Comparison of ENCODE assay signal across 23 cellular contexts in the genomic region with DNA sequence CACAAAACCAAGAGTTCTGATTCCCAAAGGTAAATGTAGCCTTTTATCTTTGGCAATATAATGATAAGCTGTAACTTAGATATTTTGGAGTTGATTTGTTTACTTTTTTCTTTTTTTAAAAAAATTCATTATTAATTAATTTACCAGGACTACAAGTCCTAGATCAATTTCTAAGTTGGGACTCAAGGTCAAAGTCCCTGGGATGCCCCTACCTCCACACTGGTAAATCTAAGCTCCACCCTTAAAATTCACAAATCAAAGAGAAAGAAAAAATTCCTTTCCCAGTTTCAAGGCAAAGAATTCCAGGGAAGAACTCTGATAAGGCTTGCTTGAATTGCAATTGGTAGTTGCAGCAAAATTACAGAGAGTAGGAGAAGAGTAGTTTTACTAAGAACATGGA.
DNase-seq lines count a peak whose midpoint lies in the region; ATAC-seq, FAIRE-seq and TF ChIP-seq lines count a peak whose summit lies in the region.
"Had no signal": no experiment of that assay in that cellular context is flagged by ENCODE, and none has a peak within 500 bp of the region (broad histone marks: within the 10 kb centered on the region; RNA-seq: fewer than 3 reads in every experiment).

No MANE protein-coding gene starts in this region.

- intact Hi-C loops in IMR-90 (cut with micrococcal nuclease) = no loop called here

- H4K20me1 ChIP-seq in IMR-90 (ENCODE audit: insufficient read depth, low read length) (no peaks in the 10 kb centered on the region), astrocyte (ENCODE audit: insufficient read depth, low read length) (no peaks in the 10 kb centered on the region)

- no peak overlapping the region for H3K4ac ChIP-seq in IMR-90 (ENCODE audit: low read depth, low read length)
- H3K4ac ChIP-seq in mesenchymal stem cell (ENCODE audit: low read depth in 1 of 2, low read length in 2 of 2) = no peak overlapping the region

- H3K4me3 ChIP-seq in IMR-90 (ENCODE audit: insufficient read depth, low read depth, low read length) (no peak overlapping the region), astrocyte (ENCODE audit: insufficient read depth, low read depth, low read length) (no peak overlapping the region), mesenchymal stem cell (ENCODE audit: insufficient read depth in 1 of 2, low read depth in 1 of 2, low read length in 2 of 2) (no peak overlapping the region), suprapubic skin (no peak overlapping the region)
- H3K4me3 ChIP-seq: GM12878, GM23338, K562 had no signal

- no peak overlapping the region for H2AK5ac ChIP-seq in IMR-90 (ENCODE audit: low read depth, low read length)
- H2AK5ac ChIP-seq in mesenchymal stem cell (ENCODE audit: low read length, severe bottlenecking) = no peak overlapping the region

- peak overlapping the region; percentile 12; the same call in 1 of the 2 replicates for H2BK120ac ChIP-seq in IMR-90 (ENCODE audit: low read depth, low read length)
- no peak overlapping the region for H2BK120ac ChIP-seq in mesenchymal stem cell (ENCODE audit: low read depth, low read length)

- peak overlapping the region; percentile 95 for H2BK5ac ChIP-seq in IMR-90 (ENCODE audit: low read depth, low read length, poor library complexity, severe bottlenecking)
- H2BK5ac ChIP-seq in mesenchymal stem cell (ENCODE audit: low read depth, low read length, poor library complexity, severe bottlenecking) = no peak overlapping the region

- no peak for TF ChIP-seq EP300 in suprapubic skin (IDR thresholded peaks at IDR 0.05)

- no peak overlapping the region for H4K5ac ChIP-seq in IMR-90 (ENCODE audit: low read depth, low read length)

- H3K79me1 ChIP-seq in IMR-90 (ENCODE audit: low read depth in 1 of 2, low read length in 2 of 2) = no peaks in the 10 kb centered on the region
- H3K79me1 ChIP-seq in mesenchymal stem cell (replicated peaks; ENCODE audit: low read length, poor library complexity, severe bottlenecking) = no peaks in the 10 kb centered on the region

- no TSS peak for BruUV-seq in IMR-90 (replicated peaks; lab: Mats Ljungman, UMichigan)

- H3K9me3 ChIP-seq in IMR-90 (ENCODE audit: control insufficient read depth, insufficient read depth, low read length) (no peaks in the 10 kb centered on the region), astrocyte (ENCODE audit: insufficient read depth, low read depth, low read length) (no peaks in the 10 kb centered on the region), mesenchymal stem cell (ENCODE audit: control insufficient read depth, low read length) (no peaks in the 10 kb centered on the region), suprapubic skin (no peaks in the 10 kb centered on the region)
- H3K9me3 ChIP-seq: BE2C had no signal

- H3K4me1 ChIP-seq in IMR-90 (ENCODE audit: control insufficient read depth, insufficient read depth, low read length) (peaks cover 3% of the 10 kb centered on the region; the same call in 1 of the 2 replicates), astrocyte (ENCODE audit: insufficient read depth, low read length) (peaks cover 15% of the 10 kb centered on the region), mesenchymal stem cell (ENCODE audit: control insufficient read depth, insufficient read depth, low read depth, low read length) (no peaks in the 10 kb centered on the region), suprapubic skin (no peaks in the 10 kb centered on the region)
- H3K4me1 ChIP-seq: BE2C had no signal

- TF ChIP-seq CTCF in IMR-90 (conservative IDR thresholded peaks at IDR 0.05; ENCODE audit: low read depth, low read length) = no peak
- no peak for TF ChIP-seq CTCF in astrocyte (IDR thresholded peaks at IDR 0.05; ENCODE audit: insufficient read depth, low read depth, low read length)
- TF ChIP-seq CTCF in suprapubic skin (IDR thresholded peaks at IDR 0.05) = no peak

- TF ChIP-seq RAD21 in IMR-90 (IDR thresholded peaks at IDR 0.05; ENCODE audit: low read length) = no peak

- H3K36me3 Mint-ChIP-seq in astrocyte (ENCODE audit: low read depth, unreplicated experiment) = peaks cover 11% of the 10 kb centered on the region
- H3K36me3 Mint-ChIP-seq: CD8-positive, alpha-beta memory T cell had no signal

- POLR2A ChIA-PET in IMR-90 (lab: Charles Lee; ENCODE audit: unreplicated experiment) = no interaction called here

- 0 out of 3 replicates have a peak overlapping the region, but pooled peaks have one; percentile 34 for H2BK15ac ChIP-seq in IMR-90 (ENCODE audit: low read depth, low read length)
- no peak overlapping the region for H2BK15ac ChIP-seq in mesenchymal stem cell (ENCODE audit: low read depth, poor library complexity, severe bottlenecking)

- no peaks in the 10 kb centered on the region for H3K27me3 ChIP-seq in IMR-90 (ENCODE audit: control insufficient read depth, insufficient read depth, low read length)
- no peaks in the 10 kb centered on the region for H3K27me3 ChIP-seq in astrocyte (ENCODE audit: insufficient read depth, low read length)
- H3K27me3 ChIP-seq in mesenchymal stem cell (ENCODE audit: control insufficient read depth in 1 of 2, insufficient read depth in 1 of 2, low read length in 2 of 2) = no peaks in the 10 kb centered on the region
- no peaks in the 10 kb centered on the region for H3K27me3 ChIP-seq in suprapubic skin
- H3K27me3 ChIP-seq: BE2C had no signal

- no peak overlapping the region for H3K4me3 Mint-ChIP-seq in astrocyte (ENCODE audit: unreplicated experiment)
- H3K4me3 Mint-ChIP-seq: CD4-positive, CD25-positive, alpha-beta regulatory T cell; CD8-positive, alpha-beta memory T cell; GM23338 had no signal

- peak overlapping the region; percentile 75 for H3K27ac Mint-ChIP-seq in astrocyte (ENCODE audit: unreplicated experiment)
- H3K27ac Mint-ChIP-seq: CD4-positive, CD25-positive, alpha-beta regulatory T cell; CD8-positive, alpha-beta memory T cell; GM23338 had no signal

- no peak overlapping the region for H3K14ac ChIP-seq in IMR-90 (replicated peaks; ENCODE audit: low read depth, low read length)
- no peak overlapping the region for H3K14ac ChIP-seq in mesenchymal stem cell (ENCODE audit: low read length in 2 of 2)

- peaks cover 1% of the 10 kb centered on the region for H3K9me3 Mint-ChIP-seq in astrocyte (ENCODE audit: unreplicated experiment)
- H3K9me3 Mint-ChIP-seq: CD8-positive, alpha-beta memory T cell had no signal

- no peak overlapping the region for H2BK12ac ChIP-seq in mesenchymal stem cell (ENCODE audit: low read length in 2 of 2)

- H3K27ac ChIP-seq in IMR-90 (ENCODE audit: insufficient read depth, low read length) (no peak overlapping the region), astrocyte (ENCODE audit: low read depth, low read length) (no peak overlapping the region), mesenchymal stem cell (ENCODE audit: low read length, poor library complexity, severe bottlenecking) (no peak overlapping the region), suprapubic skin (no peak overlapping the region)

- TF ChIP-seq POLR2A in IMR-90 (IDR thresholded peaks at IDR 0.05; ENCODE audit: low read depth, low read length) = no peak
- TF ChIP-seq POLR2A in suprapubic skin (IDR thresholded peaks at IDR 0.05) = no peak

- ATAC-seq in IMR-90 (ENCODE audit: low read depth) (no peak), HG03520 (IDR thresholded peaks at IDR 0.05; ENCODE audit: unreplicated experiment) (no peak)
- ATAC-seq: GM12878, GM23338, K562 had no signal

- H3K36me3 ChIP-seq in IMR-90 (ENCODE audit: control insufficient read depth, insufficient read depth, low read length) = no peaks in the 10 kb centered on the region
- no peaks in the 10 kb centered on the region for H3K36me3 ChIP-seq in astrocyte (ENCODE audit: insufficient read depth, low read length)
- no peaks in the 10 kb centered on the region for H3K36me3 ChIP-seq in mesenchymal stem cell (ENCODE audit: control insufficient read depth in 1 of 2, insufficient read depth in 2 of 2, low read depth in 1 of 2, low read length in 2 of 2)
- H3K36me3 ChIP-seq in suprapubic skin = no peaks in the 10 kb centered on the region
- H3K36me3 ChIP-seq: BE2C had no signal

- no peak overlapping the region for H3K56ac ChIP-seq in IMR-90 (ENCODE audit: extremely low read depth, insufficient read depth, low read length)

- H3K4me1 Mint-ChIP-seq in astrocyte (ENCODE audit: low read depth, unreplicated experiment) = peaks cover 43% of the 10 kb centered on the region
- H3K4me1 Mint-ChIP-seq: CD4-positive, CD25-positive, alpha-beta regulatory T cell; CD8-positive, alpha-beta memory T cell had no signal

- no peaks in the 10 kb centered on the region for H3K9me1 ChIP-seq in IMR-90 (ENCODE audit: insufficient read depth, low read length)

- H2BK20ac ChIP-seq in IMR-90 (ENCODE audit: low read depth, low read length) = no peak overlapping the region; the same call in 1 of the 2 replicates

- H4K8ac ChIP-seq in IMR-90 (ENCODE audit: low read depth in 2 of 2, low read length in 2 of 2) (peak overlapping the region in 1 of 2 experiments; percentile 4; a peak in 2 of 4 replicates), mesenchymal stem cell (ENCODE audit: low read length) (no peak overlapping the region)

- H3K23ac ChIP-seq in IMR-90 (ENCODE audit: low read depth, low read length) (no peak overlapping the region), mesenchymal stem cell (ENCODE audit: low read length in 2 of 2) (no peak overlapping the region)

- H2AFZ ChIP-seq in IMR-90 (replicated peaks; ENCODE audit: low read length, poor library complexity) (no peak overlapping the region), astrocyte (ENCODE audit: low read depth, low read length) (no peak overlapping the region), mesenchymal stem cell (ENCODE audit: low read depth, low read length) (no peak overlapping the region)
- H2AFZ ChIP-seq: GM23338 had no signal

- H3K18ac ChIP-seq in IMR-90 (ENCODE audit: low read depth, low read length) (no peak overlapping the region), mesenchymal stem cell (ENCODE audit: low read depth in 1 of 2, low read length in 2 of 2) (no peak overlapping the region)

- no peak overlapping the region for H4K91ac ChIP-seq in IMR-90 (ENCODE audit: insufficient read depth, low read depth, low read length)
- no peak overlapping the region for H4K91ac ChIP-seq in mesenchymal stem cell (ENCODE audit: low read length)

- in situ Hi-C loops in IMR-90 (cut with MboI; ENCODE audit: low sequenced_read_pairs) = no loop called here

- CTCF ChIA-PET in IMR-90 (lab: Yijun Ruan, JAX) = no interaction called here

- H3K9ac ChIP-seq in IMR-90 (ENCODE audit: low read depth, low read length) (no peak overlapping the region), astrocyte (ENCODE audit: low read length) (no peak overlapping the region), mesenchymal stem cell (ENCODE audit: low read length) (peak overlapping the region; percentile 17)

- FAIRE-seq in astrocyte (lab: Jason Lieb, UNC) = no peak
- FAIRE-seq: GM12878, GM19239, H54, K562 had no signal

- no peak for DNase-seq in IMR-90
- DNase-seq in astrocyte (ENCODE audit: low read depth) = no peak
- no peak for DNase-seq in mesenchymal stem cell
- DNase-seq in stimulated activated CD4-positive, alpha-beta T cell treated with anti-CD3 and anti-CD28 coated beads, Interleukin-15, amount 100 ng/mL, for 24 hours = no peak
- no peak for DNase-seq in suprapubic skin (ENCODE audit: low spot score in 2 of 2)
- DNase-seq in iPS-NIHi11 (ENCODE audit: low spot score) = no peak
- DNase-seq: ACHN; BE2C; C1 segment of cervical spinal cord; CD4-positive, CD25-positive, alpha-beta regulatory T cell; CD8-positive, alpha-beta memory T cell; COR-L47; DMS 273 treated with DMSO at 0.1 percent for 48 hours; DMS53; DND-41; EL; HCEC 1CT had no signal

- no peak overlapping the region for H3K4me2 ChIP-seq in IMR-90 (ENCODE audit: low read depth, low read length)
- H3K4me2 ChIP-seq in astrocyte (ENCODE audit: low read length) = no peak overlapping the region
- H3K4me2 ChIP-seq in mesenchymal stem cell (ENCODE audit: low read length, poor library complexity, severe bottlenecking) = no peak overlapping the region
- H3K4me2 ChIP-seq: GM23338 had no signal

- no peaks in the 10 kb centered on the region for H3K27me3 Mint-ChIP-seq in astrocyte (ENCODE audit: low read depth, unreplicated experiment)

- H2AK9ac ChIP-seq in IMR-90 (replicated peaks; ENCODE audit: low read depth, low read length, poor library complexity) = no peak overlapping the region

- no peaks in the 10 kb centered on the region for H3K79me2 ChIP-seq in astrocyte (ENCODE audit: insufficient read depth, low read length)

- dilution Hi-C loops in IMR-90 (cut with HindIII; ENCODE audit: low sequenced_read_pairs, unreplicated experiment) = no loop called here
